Comparison of ENCODE assay signal across 27 cellular contexts in the genomic region with DNA sequence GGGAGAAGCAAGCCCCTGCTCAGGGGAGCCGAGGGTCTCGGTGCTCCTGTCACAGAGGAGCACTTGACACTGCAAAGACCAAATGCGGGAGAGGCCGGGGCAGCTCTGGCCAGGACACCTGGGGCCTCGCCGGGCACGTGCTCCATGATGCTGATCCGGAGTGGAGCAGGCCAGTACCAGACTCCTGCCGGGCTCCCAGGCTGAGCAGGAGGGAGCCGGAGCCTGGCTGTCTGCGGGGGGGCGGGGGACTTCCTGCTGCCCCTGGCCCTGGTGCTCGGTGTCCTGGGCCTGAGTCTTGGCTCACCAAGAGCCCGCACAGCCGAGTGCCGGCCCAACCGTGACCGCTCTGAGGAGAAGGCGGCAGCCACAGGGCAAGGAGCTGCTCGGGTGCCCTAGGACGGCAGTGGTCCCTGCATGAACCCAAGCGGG. TPM values are rescaled to one million over a fixed set of nuclear protein-coding genes. Genes with fewer than 3 reads are reported as not detected.
"Had no signal": no experiment of that assay in that cellular context is flagged by ENCODE, and none has a peak within 500 bp of the region (broad histone marks: within the 10 kb centered on the region; RNA-seq: fewer than 3 reads in every experiment).

No MANE protein-coding gene starts in this region.

- H3K4me1 ChIP-seq: foreskin keratinocyte, parathyroid adenoma, prostate gland had no signal

- H3K4me2 ChIP-seq: neural progenitor cell had no signal

- DNase-seq: effector CD4-positive, alpha-beta T cell; endodermal cell; erythroblast; immature natural killer cell; left cardiac atrium; naive thymus-derived CD4-positive, alpha-beta T cell; sigmoid colon; stimulated activated CD4-positive, alpha-beta T cell treated with anti-CD3 and anti-CD28 coated beads, Interleukin-12 subunit alpha, Interleukin-12 subunit beta, amount 100 ng/mL, for 4 hours; stimulated activated naive CD4-positive, alpha-beta T cell; stomach; substantia nigra; trophoblast cell had no signal

- H3K36me3 ChIP-seq: neural progenitor cell, prostate gland, sigmoid colon, stomach, thoracic aorta had no signal

- H3K9me3 ChIP-seq: prostate gland, sigmoid colon, stomach, thoracic aorta had no signal

- H3K9ac ChIP-seq: neural progenitor cell, parathyroid adenoma had no signal

- H3K27ac ChIP-seq: coronary artery, foreskin keratinocyte, neural progenitor cell, parathyroid adenoma, prostate gland, sigmoid colon, skin epidermis, stomach, thoracic aorta had no signal

- H3K4me3 ChIP-seq: coronary artery, neural progenitor cell, prostate gland, sigmoid colon, skin epidermis, stomach, thoracic aorta had no signal

- H3K27me3 ChIP-seq: neural progenitor cell had no signal

RNA-seq across cellular contexts. Expression of a gene that starts 38.5 kb away (rescaled TPM):
- total RNA-seq: thoracic aorta, urinary bladder had no signal

RNA-seq across cellular contexts. Expression of a gene that starts 42.5 kb away (rescaled TPM):
- total RNA-seq: foreskin keratinocyte, lung microvascular endothelial cell, mononuclear cell, omental fat pad, stomach, thoracic aorta had no signal

RNA-seq across cellular contexts. Expression of a gene that starts 46.0 kb away (rescaled TPM):
- total RNA-seq: dermis microvascular lymphatic vessel endothelial cell; endothelial cell of umbilical vein; left cardiac atrium; lung microvascular endothelial cell; mesenteric fat pad; naive thymus-derived CD4-positive, alpha-beta T cell; renal cortical epithelial cell; thoracic aorta had no signal
